Comparison of ENCODE assay signal across 8 cellular contexts in genomic region chr12:12349711-12350665, GRCh38. TPM values are rescaled to one million over a fixed set of nuclear protein-coding genes. Genes with fewer than 3 reads are reported as not detected.
DNase-seq lines count a peak whose midpoint lies in the region; TF ChIP-seq lines count a peak whose summit lies in the region.

Gene MANSC1, minus strand, starts transcription at chr12:12350242. Its CDS starts 6,928 bp downstream, at chr12:12343314.

- H3K4me3 ChIP-seq in ectodermal cell (ENCODE audit: insufficient read depth, low read depth, low read length): peak within 1 kb of the TSS; percentile 49
- H3K4me3 ChIP-seq in lower leg skin (ENCODE audit: low read depth, poor library complexity, severe bottlenecking): peak within 1 kb of the TSS; percentile 51

- WGBS in ectodermal cell, 2 experiments: 1% methylated on average over 68 of the region's 68 CpGs
- WGBS in lower leg skin, 2 donors: 1% methylated on average over 12 to 53 of the region's 68 CpGs

- intact Hi-C loops in lower leg skin (cut with DNase I; ENCODE audit: low total_unique reads): no loop called here

- no peaks in the 10 kb centered on the region for H3K36me3 ChIP-seq in ectodermal cell (ENCODE audit: control insufficient read depth, insufficient read depth, low read length)

- H3K9me3 ChIP-seq in ectodermal cell (ENCODE audit: control insufficient read depth, low read length): no peaks in the 10 kb centered on the region

- peaks cover 18% of the 10 kb centered on the region for H3K27me3 ChIP-seq in ectodermal cell (ENCODE audit: control insufficient read depth, insufficient read depth, low read length, poor library complexity, severe bottlenecking)

- no peak for TF ChIP-seq CTCF in lower leg skin (IDR thresholded peaks at IDR 0.05)

- no peak within 1 kb of the TSS for H3K27ac ChIP-seq in ectodermal cell (ENCODE audit: insufficient read depth, low read depth, low read length, poor library complexity, severe bottlenecking)

- no peaks in the 10 kb centered on the region for H3K4me1 ChIP-seq in ectodermal cell (ENCODE audit: control insufficient read depth, insufficient read depth, low read length)

- peak; percentile 44 for DNase-seq in SIG-M5 treated with dmso at 0.1 percent for 504 hours (lab: John Stamatoyannopoulos, UW; ENCODE audit: unreplicated experiment)
- no peak for DNase-seq in SIG-M5 (lab: John Stamatoyannopoulos, UW)
- peak; percentile 74 for DNase-seq in NCI-H2227 (lab: John Stamatoyannopoulos, UW; ENCODE audit: unreplicated experiment)
- DNase-seq in activated CD4-positive, alpha-beta T cell treated with anti-CD3 and anti-CD28 coated beads, Interleukin-2, amount 50 U/mL, for 48 hours: peak; percentile 53 to 63
- peak; percentile 41 to 92 for DNase-seq in lower leg skin (ENCODE audit: low spot score in 2 of 2)
- peak; percentile 34 to 43 for DNase-seq in stimulated activated CD4-positive, alpha-beta T cell treated with anti-CD3 and anti-CD28 coated beads, Interleukin-4, amount 100 ng/mL, for 48 hours (ENCODE audit: low read depth in 2 of 2)
- no peak for DNase-seq in A172 (ENCODE audit: low spot score)

- TF ChIP-seq POLR2A in lower leg skin (IDR thresholded peaks at IDR 0.05): no peak

RNA-seq across cellular contexts. Expression of gene MANSC1, which starts in this region (rescaled TPM):
- polyA plus RNA-seq in ectodermal cell (2013, experiment 1 of 4): 5.7 TPM
- 8.9 TPM for polyA plus RNA-seq in ectodermal cell (2013, experiment 2 of 4)
- 6.0 TPM for polyA plus RNA-seq in ectodermal cell (2013, experiment 3 of 4)
- 8.4 TPM for polyA plus RNA-seq in ectodermal cell (2013, experiment 4 of 4)
- total RNA-seq in lower leg skin: 10 to 100 TPM in 3 of 4 donors, 1 to 10 TPM in 1; 9.0 to 39.2 (median 17.2) TPM
- total RNA-seq in A172 (2014; rRNA removed; shearing (Covaris generic)): 0.55 and 1.1 TPM in 2 replicates

Comparison
In these comparisons a context has a peak if more than half of its experiments do, and no peak if none do; other contexts are left out.
1. DNase-seq: peak in SIG-M5 treated with dmso at 0.1 percent for 504 hours (single experiment), NCI-H2227 (single experiment), activated CD4-positive, alpha-beta T cell treated with anti-CD3 and anti-CD28 coated beads, Interleukin-2, amount 50 U/mL, for 48 hours (2 of 2), lower leg skin (2 of 2) and stimulated activated CD4-positive, alpha-beta T cell treated with anti-CD3 and anti-CD28 coated beads, Interleukin-4, amount 100 ng/mL, for 48 hours (2 of 2); none in SIG-M5 (single experiment) and A172 (single experiment).